ENCODE assay signal across 9 cellular contexts in the genomic region with DNA sequence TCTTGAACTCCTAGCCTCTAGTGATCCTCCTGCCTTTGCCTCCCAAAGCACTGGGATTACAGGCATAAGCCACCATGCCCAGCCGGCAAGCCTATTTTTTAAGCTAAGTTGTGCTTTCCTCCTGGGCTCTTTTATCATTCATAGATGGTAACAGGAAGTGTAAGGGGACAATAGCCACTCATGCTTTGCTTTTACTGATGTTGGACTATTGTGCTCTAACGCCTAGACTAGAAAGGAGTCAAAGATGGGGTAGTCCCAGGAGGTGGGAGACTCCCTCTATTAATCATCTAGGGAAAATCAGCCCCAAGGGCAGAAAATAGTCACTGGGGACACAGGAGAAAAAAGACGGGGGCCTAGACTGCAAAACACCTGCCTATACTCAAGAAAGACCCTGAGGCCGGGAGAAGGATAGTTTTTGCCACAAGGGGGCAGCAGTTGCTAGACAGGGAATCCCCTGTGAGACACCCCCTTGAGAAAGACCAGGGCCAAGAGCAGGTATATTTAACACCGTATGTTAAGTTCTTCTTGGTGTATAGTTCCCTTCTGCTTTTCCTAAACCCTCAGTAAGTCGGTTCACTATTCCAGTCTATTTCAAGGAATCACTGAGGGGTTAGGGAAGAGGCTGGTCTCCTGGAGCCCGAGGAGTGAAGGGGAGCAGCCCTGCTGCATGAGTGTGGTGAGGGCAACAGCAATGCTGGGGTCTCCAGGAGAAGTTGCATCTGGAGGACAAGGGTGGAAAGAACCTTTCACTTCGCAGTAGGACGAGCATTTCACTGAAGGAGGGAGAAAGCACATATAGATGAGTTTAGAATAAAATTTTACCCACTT. TPM values are rescaled to one million over a fixed set of nuclear protein-coding genes. Genes with fewer than 3 reads are reported as not detected.
DNase-seq lines count a peak whose midpoint lies in the region; ATAC-seq, FAIRE-seq and TF ChIP-seq lines count a peak whose summit lies in the region.
"Had no signal": no experiment of that assay in that cellular context is flagged by ENCODE, and none has a peak within 500 bp of the region (broad histone marks: within the 10 kb centered on the region; RNA-seq: fewer than 3 reads in every experiment).

No MANE protein-coding gene starts in this region.

- in situ Hi-C loops in gastrocnemius medialis (cut with MboI; ENCODE audit: low sequenced_read_pairs in 4 of 4) = no loop called here

- CTCF ChIA-PET in HEK293 (lab: Yijun Ruan, JAX) = interaction anchor here (0.6 to 2.1 kb wide), 16 partner anchors 9 to 438 kb away, joined by 3 to 13 read pairs (median 3); partner anchors contain the start of genes CXCR2 and PNKD

- H3K4me3 Mint-ChIP-seq in activated T-cell treated with anti-CD3 and anti-CD28 coated beads, Interleukin-2, amount 50 U/mL, for 24 hours = no peak overlapping the region
- H3K4me3 Mint-ChIP-seq: activated naive CD8-positive, alpha-beta T cell had no signal

- H3K4me3 ChIP-seq in HEK293 (ENCODE audit: low read depth, low read length) = no peak overlapping the region
- no peak overlapping the region for H3K4me3 ChIP-seq in gastrocnemius medialis

- no peaks in the 10 kb centered on the region for H3K9me3 ChIP-seq in HEK293 (ENCODE audit: control insufficient read depth, insufficient read depth, low read depth, low read length)
- no peaks in the 10 kb centered on the region for H3K9me3 ChIP-seq in gastrocnemius medialis

- peaks cover 28% of the 10 kb centered on the region for H3K4me1 Mint-ChIP-seq in activated T-cell treated with anti-CD3 and anti-CD28 coated beads, Interleukin-2, amount 50 U/mL, for 24 hours (ENCODE audit: low read depth)

- H3K27me3 ChIP-seq in gastrocnemius medialis = peaks cover 0 to 3% (median 0%) of the 10 kb centered on the region in 3 donors

- H3K27ac Mint-ChIP-seq in activated T-cell treated with anti-CD3 and anti-CD28 coated beads, Interleukin-2, amount 50 U/mL, for 24 hours = no peak overlapping the region
- H3K27ac Mint-ChIP-seq: activated naive CD8-positive, alpha-beta T cell had no signal

- no peak for FAIRE-seq in RCC 7860 (lab: Jason Lieb, UNC)

- peak; percentile 4 for DNase-seq in DMS153 treated with DMSO at 0.1 percent for 48 hours (lab: John Stamatoyannopoulos, UW; ENCODE audit: unreplicated experiment)
- DNase-seq in RCC 7860 (ENCODE audit: low spot score) = peak; percentile 21
- DNase-seq in activated T-cell treated with anti-CD3 and anti-CD28 coated beads, Interleukin-2, amount 50 U/mL, for 24 hours = peak; percentile 69
- DNase-seq in head of caudate nucleus = peak in 40 of 42 donors; percentile 9 to 80 (median 48)
- DNase-seq in gastrocnemius medialis = peak; percentile 7 to 34
- DNase-seq in foreskin melanocyte = no peak
- DNase-seq in NCI-H1048 (lab: John Stamatoyannopoulos, UW) = no peak

- no peak for TF ChIP-seq POLR2A in gastrocnemius medialis (IDR thresholded peaks at IDR 0.05)

- H3K4me1 ChIP-seq in HEK293 (ENCODE audit: control insufficient read depth, insufficient read depth, low read length) (no peaks in the 10 kb centered on the region), gastrocnemius medialis (no peaks in the 10 kb centered on the region)

- H3K36me3 Mint-ChIP-seq in activated T-cell treated with anti-CD3 and anti-CD28 coated beads, Interleukin-2, amount 50 U/mL, for 24 hours (ENCODE audit: low read depth) = no peaks in the 10 kb centered on the region
- H3K36me3 Mint-ChIP-seq: activated naive CD8-positive, alpha-beta T cell had no signal

- H3K27me3 Mint-ChIP-seq in activated T-cell treated with anti-CD3 and anti-CD28 coated beads, Interleukin-2, amount 50 U/mL, for 24 hours = no peaks in the 10 kb centered on the region

- H3K27ac ChIP-seq in HEK293 (ENCODE audit: extremely low read depth, low read depth, low read length) (no peak overlapping the region), gastrocnemius medialis (no peak overlapping the region)

- no peaks in the 10 kb centered on the region for H3K36me3 ChIP-seq in HEK293 (ENCODE audit: control insufficient read depth in 2 of 2, insufficient read depth in 1 of 2, low read length in 2 of 2)
- H3K36me3 ChIP-seq in gastrocnemius medialis = no peaks in the 10 kb centered on the region

- POLR2A ChIA-PET in HEK293 (lab: Yijun Ruan, JAX) = no interaction called here

- peak; percentile 20; the same call in 1 of the 2 replicates for TF ChIP-seq CTCF in HEK293 (tag by site-specific recombination; IDR thresholded peaks at IDR 0.05)
- peak in 4 of 5 experiments; percentile 34 to 72 (median 48) for TF ChIP-seq CTCF in gastrocnemius medialis (IDR thresholded peaks at IDR 0.05 in 4 of 5, conservative IDR thresholded peaks at IDR 0.05 in 1 of 5)

- peak in 1 of 2 donors; percentile 73 for ATAC-seq in gastrocnemius medialis

- no peaks in the 10 kb centered on the region for H3K9me3 Mint-ChIP-seq in activated T-cell treated with anti-CD3 and anti-CD28 coated beads, Interleukin-2, amount 50 U/mL, for 24 hours

- intact Hi-C loops in head of caudate nucleus (cut with DNase I) = no loop called here
- intact Hi-C loops in gastrocnemius medialis (cut with DNase I; ENCODE audit: low total_unique reads) = no loop called here

TF ChIP-seq in HEK293, 187 proteins besides CTCF, POLR2A, EP300 and RAD21:
- TF ChIP-seq ZNF623 (tag by site-specific recombination; IDR thresholded peaks at IDR 0.05) = no peak
- peak; percentile 43 for TF ChIP-seq ZNF654 (tag by site-specific recombination; IDR thresholded peaks at IDR 0.05; ENCODE audit: low read depth)
- peak; percentile 57; the same call in 1 of the 2 replicates for TF ChIP-seq ZNF133 (tag by site-specific recombination; IDR thresholded peaks at IDR 0.05)

RNA-seq across cellular contexts. Expression of gene CXCR1, which starts 2.1 kb away (rescaled TPM):
- under 1 TPM in 3 of 4 donors, not detected in 1; 0.41 to 0.55 (median 0.53) TPM for total RNA-seq in gastrocnemius medialis

RNA-seq across cellular contexts. Expression of gene CXCR2, which starts 43.0 kb away (rescaled TPM):
- under 1 TPM in 3 of 4 donors, not detected in 1; 0.07 to 0.61 (median 0.26) TPM for total RNA-seq in gastrocnemius medialis

RNA-seq across cellular contexts. Expression of gene ARPC2, which starts 48.1 kb away (rescaled TPM):
- total RNA-seq in gastrocnemius medialis = 100 to 1,000 TPM; 181 to 231 (median 193) TPM

Comparison
In these comparisons a context has a peak if more than half of its experiments do, and no peak if none do; other contexts are left out.
1. DNase-seq: peak in DMS153 treated with DMSO at 0.1 percent for 48 hours (single experiment), RCC 7860 (single experiment), activated T-cell treated with anti-CD3 and anti-CD28 coated beads, Interleukin-2, amount 50 U/mL, for 24 hours (single experiment), head of caudate nucleus (40 of 42) and gastrocnemius medialis (2 of 2); none in foreskin melanocyte (single experiment) and NCI-H1048 (single experiment).